In the genomic region with DNA sequence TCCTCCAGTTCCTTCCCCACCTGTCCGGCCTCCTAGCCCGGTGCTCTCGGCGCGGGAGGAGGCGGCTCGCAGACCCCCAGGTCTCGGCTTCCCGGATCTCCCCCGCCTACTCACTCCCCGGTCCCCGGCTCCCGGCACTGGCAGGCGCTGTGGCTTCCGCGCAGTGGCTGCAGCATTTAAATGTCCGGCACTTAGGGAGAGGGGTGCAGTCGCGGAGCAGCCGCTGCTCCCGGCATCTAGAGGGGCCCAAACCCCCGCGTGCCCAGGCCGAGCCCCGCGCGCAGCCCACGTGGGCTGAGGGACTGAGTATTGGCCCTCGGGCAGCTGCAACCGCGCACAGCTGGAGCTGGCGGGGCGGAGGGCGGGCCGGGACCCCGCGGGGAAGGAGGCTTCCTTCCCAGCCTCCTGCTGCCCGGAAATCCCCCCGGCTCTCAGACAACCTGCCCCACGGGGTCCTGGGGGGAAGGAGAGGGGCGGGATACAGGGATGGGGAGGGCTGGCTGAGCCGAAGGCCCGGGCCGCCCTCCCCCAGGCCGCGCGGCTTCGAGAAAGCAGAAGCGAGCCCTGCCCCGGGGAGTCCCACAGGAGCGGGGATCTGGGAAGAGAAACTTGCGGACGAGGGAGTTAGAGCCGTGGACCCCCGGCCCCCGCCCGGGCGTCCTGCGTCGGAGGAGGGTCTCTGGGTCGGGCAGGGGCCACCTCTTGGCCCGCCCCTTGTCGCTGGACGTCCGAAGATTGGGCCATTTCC, we compare ENCODE assay signal across 8 cellular contexts. TPM values are rescaled to one million over a fixed set of nuclear protein-coding genes. Genes with fewer than 3 reads are reported as not detected.
DNase-seq lines count a peak whose midpoint lies in the region; ATAC-seq, FAIRE-seq and TF ChIP-seq lines count a peak whose summit lies in the region.

No MANE protein-coding gene starts in this region.

- no peak overlapping the region for H3K27ac Mint-ChIP-seq in endodermal cell
- no peak overlapping the region for H3K27ac Mint-ChIP-seq in natural killer cell

- H3K27me3 Mint-ChIP-seq in endodermal cell (ENCODE audit: insufficient read depth), result peaks cover 62% of the 10 kb centered on the region
- H3K27me3 Mint-ChIP-seq in natural killer cell (ENCODE audit: low read depth in 2 of 2), result peaks cover 24 to 30% of the 10 kb centered on the region in 2 donors

- intact Hi-C loops in OCI-LY7 (cut with micrococcal nuclease; ENCODE audit: unreplicated experiment) (no loop called here), natural killer cell (cut with micrococcal nuclease) (no loop called here)

- no peak overlapping the region for H3K27ac ChIP-seq in OCI-LY7 (ENCODE audit: low read depth, low read length, poor library complexity, severe bottlenecking)
- no peak overlapping the region for H3K27ac ChIP-seq in endodermal cell (ENCODE audit: low read depth, low read length)

- H3K27me3 ChIP-seq in endodermal cell (ENCODE audit: control insufficient read depth, insufficient read depth, low read length, poor library complexity, severe bottlenecking), result peaks cover 59% of the 10 kb centered on the region

- peak; percentile 36 to 57 (median 41) for ATAC-seq in natural killer cell

- BruUV-seq in OCI-LY7 (replicated peaks; lab: Mats Ljungman, UMichigan), result no TSS peak

- H3K4me1 Mint-ChIP-seq in endodermal cell (peaks cover 4% of the 10 kb centered on the region), natural killer cell (peaks cover 21 to 35% of the 10 kb centered on the region in 2 donors)

- POLR2A ChIA-PET in OCI-LY7 (lab: Charles Lee), result interaction anchor here (1.3 kb wide), 1 partner anchor 14 kb away, joined by 5 read pairs; no protein-coding TSS in a partner anchor

- H3K4me1 ChIP-seq in OCI-LY7 (ENCODE audit: insufficient read depth, low read length, poor library complexity, severe bottlenecking) (peaks cover 17% of the 10 kb centered on the region), endodermal cell (ENCODE audit: control insufficient read depth, insufficient read depth, low read length) (no peaks in the 10 kb centered on the region)

- H3K79me2 ChIP-seq in OCI-LY7 (ENCODE audit: insufficient read depth, low read depth, low read length), result no peaks in the 10 kb centered on the region

- H3K4me3 Mint-ChIP-seq in endodermal cell (peak overlapping the region; percentile 63), natural killer cell (peak overlapping the region; percentile 64)

- 0% methylated on average over 14 to 65 of the region's 65 CpGs for WGBS in endodermal cell (ENCODE audit: insufficient coverage in 1 of 2, insufficient read length in 1 of 2), 2 experiments

- peak overlapping the region; percentile 36; the same call in 1 of the 2 replicates for H2AFZ ChIP-seq in OCI-LY7 (ENCODE audit: low read length)

- CTCF ChIA-PET in OCI-LY7 (lab: Charles Lee; ENCODE audit: unreplicated experiment), result interaction anchor here (0.6 kb wide), 1 partner anchor 1369 kb away, joined by 3 read pairs; no protein-coding TSS in a partner anchor

- H3K36me3 Mint-ChIP-seq in endodermal cell (ENCODE audit: low read depth) (no peaks in the 10 kb centered on the region), natural killer cell (no peaks in the 10 kb centered on the region)

- peak overlapping the region; percentile 61 for H3K4me3 ChIP-seq in OCI-LY7 (ENCODE audit: low read depth, low read length, poor library complexity, severe bottlenecking)
- peak overlapping the region; percentile 76 for H3K4me3 ChIP-seq in endodermal cell (ENCODE audit: low read length)

- TF ChIP-seq CTCF in OCI-LY7 (conservative IDR thresholded peaks at IDR 0.05; ENCODE audit: low read length), result no peak
- TF ChIP-seq CTCF in endodermal cell (conservative IDR thresholded peaks at IDR 0.05), result no peak
- TF ChIP-seq CTCF in natural killer cell (IDR thresholded peaks at IDR 0.05), result no peak

- H3K4me2 ChIP-seq in OCI-LY7 (ENCODE audit: low read length), result peak overlapping the region; percentile 73

- no peaks in the 10 kb centered on the region for H3K9me3 ChIP-seq in OCI-LY7 (ENCODE audit: low read length)
- no peaks in the 10 kb centered on the region for H3K9me3 ChIP-seq in endodermal cell (ENCODE audit: control insufficient read depth, low read length)

- no peaks in the 10 kb centered on the region for H4K20me1 ChIP-seq in OCI-LY7 (ENCODE audit: insufficient read depth, low read length)

- DNase-seq in GM18507 (ENCODE audit: extremely low spot score, insufficient read length, low read depth) (no peak), OCI-LY7 (ENCODE audit: low spot score) (no peak), endodermal cell (peak; percentile 86), natural killer cell (peak; percentile 19), SHP77 treated with DMSO at 0.1 percent for 48 hours (lab: John Stamatoyannopoulos, UW) (no peak), NCI-H510A treated with DMSO at 0.1 percent for 48 hours (lab: John Stamatoyannopoulos, UW) (no peak), RCC 7860 (ENCODE audit: low spot score) (no peak), AG08396 (ENCODE audit: low spot score) (no peak)

- FAIRE-seq in GM18507 (lab: Jason Lieb, UNC) (peak; percentile 15), RCC 7860 (lab: Jason Lieb, UNC) (no peak)

- no peaks in the 10 kb centered on the region for H3K9me2 ChIP-seq in OCI-LY7 (ENCODE audit: insufficient read depth, low read length)

- H3K36me3 ChIP-seq in OCI-LY7 (ENCODE audit: insufficient read depth, low read length) (no peaks in the 10 kb centered on the region), endodermal cell (ENCODE audit: control insufficient read depth, insufficient read depth, low read length) (no peaks in the 10 kb centered on the region)

- H3K9ac ChIP-seq in endodermal cell (ENCODE audit: extremely low read depth, low read length, poor library complexity, severe bottlenecking), result no peak overlapping the region

- H3K9me3 Mint-ChIP-seq in endodermal cell (no peaks in the 10 kb centered on the region), natural killer cell (no peaks in the 10 kb centered on the region)

RNA-seq across cellular contexts. Expression of a gene that starts 0.4 kb away (rescaled TPM):
- 0.63 and 2.6 TPM in 2 replicates for total RNA-seq in OCI-LY7 (2014; rRNA removed; shearing (Covaris generic))
- 5.6 and 5.8 TPM in 2 replicates for total RNA-seq in OCI-LY7 (2022)
- total RNA-seq in endodermal cell, result 1 to 10 TPM; 4.5 to 6.1 TPM
- 1.5 TPM for polyA plus RNA-seq in endodermal cell (2013, experiment 1 of 2)
- 0.75 TPM for polyA plus RNA-seq in endodermal cell (2013, experiment 2 of 2)
- 10 to 100 TPM in 1 of 3 donors, 1 to 10 TPM in 2; 2.0 to 62.2 (median 5.6) TPM for total RNA-seq in natural killer cell

RNA-seq across cellular contexts. Expression of a gene that starts 9.2 kb away (rescaled TPM):
- total RNA-seq in OCI-LY7 (2014; rRNA removed; shearing (Covaris generic)), result not detected in 2 replicates
- total RNA-seq in OCI-LY7 (2022) (not detected in 2 replicates), endodermal cell (1 to 10 TPM; 4.7 to 8.2 TPM), natural killer cell (not detected)
- polyA plus RNA-seq in endodermal cell (2013, experiment 1 of 2), result 0.64 TPM
- polyA plus RNA-seq in endodermal cell (2013, experiment 2 of 2), result 0.17 TPM

RNA-seq across cellular contexts. Expression of a gene that starts 19.5 kb away (rescaled TPM):
- total RNA-seq in OCI-LY7 (2014; rRNA removed; shearing (Covaris generic)), result not detected in 2 replicates
- total RNA-seq in OCI-LY7 (2022), result not detected in 2 replicates
- total RNA-seq in endodermal cell, result 1 to 10 TPM; 2.0 to 4.0 TPM
- 1.6 TPM for polyA plus RNA-seq in endodermal cell (2013, experiment 1 of 2)
- 1.7 TPM for polyA plus RNA-seq in endodermal cell (2013, experiment 2 of 2)
- 100 to 1,000 TPM; 305 to 562 (median 319) TPM for total RNA-seq in natural killer cell

RNA-seq across cellular contexts. Expression of a gene that starts 22.1 kb away (rescaled TPM):
- 33.7 and 36.0 TPM in 2 replicates for total RNA-seq in OCI-LY7 (2014; rRNA removed; shearing (Covaris generic))
- total RNA-seq in OCI-LY7 (2022) (26.3 and 33.6 TPM in 2 replicates), endodermal cell (10 to 100 TPM; 45.8 to 52.4 TPM), natural killer cell (10 to 100 TPM; 17.1 to 21.5 (median 17.2) TPM)
- polyA plus RNA-seq in endodermal cell (2013, experiment 1 of 2), result 34.6 TPM
- polyA plus RNA-seq in endodermal cell (2013, experiment 2 of 2), result 34.8 TPM

RNA-seq across cellular contexts. Expression of a gene that starts 22.2 kb away (rescaled TPM):
- 17.1 and 29.1 TPM in 2 replicates for total RNA-seq in OCI-LY7 (2014; rRNA removed; shearing (Covaris generic))
- total RNA-seq in OCI-LY7 (2022) (32.2 and 39.4 TPM in 2 replicates), endodermal cell (10 to 100 TPM; 49.8 to 59.1 TPM), natural killer cell (10 to 100 TPM; 15.4 to 21.8 (median 16.0) TPM)
- polyA plus RNA-seq in endodermal cell (2013, experiment 1 of 2), result 68.3 TPM
- polyA plus RNA-seq in endodermal cell (2013, experiment 2 of 2), result 61.5 TPM

Comparison
In these comparisons a context has a peak if more than half of its experiments do, and no peak if none do; other contexts are left out.
1. DNase-seq: peak in endodermal cell (single experiment) and natural killer cell (single experiment); none in GM18507 (single experiment), OCI-LY7 (single experiment), SHP77 treated with DMSO at 0.1 percent for 48 hours (single experiment), NCI-H510A treated with DMSO at 0.1 percent for 48 hours (single experiment), RCC 7860 (single experiment) and AG08396 (single experiment).
2. RNA of a gene that starts 9.2 kb away (total RNA-seq): 4.7 to 8.2 TPM in endodermal cell; not detected in OCI-LY7 and not detected in natural killer cell; every median in the first group is over 4 times any median in the second.
3. RNA of a gene that starts 19.5 kb away (total RNA-seq): 305 to 562 TPM in natural killer cell; 2.0 to 4.0 TPM in endodermal cell and not detected in OCI-LY7; every median in the first group is over 10 times any median in the second.